ENCODE assay signal across 1 cellular context in the genomic region with DNA sequence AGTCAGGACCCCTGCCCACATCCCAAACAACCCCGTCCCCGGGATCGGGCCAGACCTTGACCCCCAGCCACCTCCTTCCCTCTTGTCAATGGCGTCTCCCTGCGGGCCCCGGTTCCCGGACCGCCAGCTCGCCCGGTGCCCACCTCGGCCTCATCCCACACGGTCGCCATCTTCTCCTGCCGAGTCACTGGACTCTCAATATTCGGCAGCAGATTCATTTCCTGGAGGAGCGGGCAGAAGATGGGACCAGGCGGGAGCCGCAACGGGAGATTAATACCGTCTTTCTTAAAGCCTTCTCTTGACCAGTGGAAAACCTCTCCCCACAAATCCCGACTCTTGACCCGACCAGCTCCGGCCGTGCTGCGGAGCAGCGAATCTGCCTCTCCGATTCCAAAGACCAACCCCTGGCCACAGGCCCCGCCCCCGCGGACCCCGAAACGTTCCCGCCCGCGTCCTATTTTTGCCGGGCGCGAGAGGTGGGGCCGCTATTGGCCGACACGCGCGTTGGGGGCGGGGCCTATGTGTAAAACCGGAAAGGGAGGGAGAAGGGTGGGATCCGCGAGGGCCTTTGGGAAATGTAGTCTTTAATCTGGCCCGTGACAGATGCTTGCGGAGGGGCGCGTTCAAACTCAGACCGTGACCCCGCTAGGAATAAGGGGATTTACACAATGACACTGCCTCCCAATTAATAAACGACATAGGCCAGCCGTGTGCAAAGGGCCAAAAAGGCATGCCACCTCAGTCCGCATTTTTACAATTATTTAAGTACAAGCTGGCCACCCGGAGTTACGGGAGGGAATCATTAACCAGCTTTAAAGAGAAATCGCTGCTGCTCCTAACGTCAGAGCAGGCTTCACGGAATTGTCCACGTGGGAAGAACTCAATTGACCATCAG.
A peak's percentile ranks its signal among the peaks of the same experiment; 100 is the strongest.
TF ChIP-seq lines count a peak whose summit lies in the region.

A gene (minus strand): TSS at position 378 of the 895 bp plus-strand sequence. CDS start 160 bp downstream, at position 218.

TF ChIP-seq in K562, 482 proteins besides CTCF, POLR2A, EP300 and RAD21 (continued from another document and continues in another):
- TF ChIP-seq, protein P1, sequence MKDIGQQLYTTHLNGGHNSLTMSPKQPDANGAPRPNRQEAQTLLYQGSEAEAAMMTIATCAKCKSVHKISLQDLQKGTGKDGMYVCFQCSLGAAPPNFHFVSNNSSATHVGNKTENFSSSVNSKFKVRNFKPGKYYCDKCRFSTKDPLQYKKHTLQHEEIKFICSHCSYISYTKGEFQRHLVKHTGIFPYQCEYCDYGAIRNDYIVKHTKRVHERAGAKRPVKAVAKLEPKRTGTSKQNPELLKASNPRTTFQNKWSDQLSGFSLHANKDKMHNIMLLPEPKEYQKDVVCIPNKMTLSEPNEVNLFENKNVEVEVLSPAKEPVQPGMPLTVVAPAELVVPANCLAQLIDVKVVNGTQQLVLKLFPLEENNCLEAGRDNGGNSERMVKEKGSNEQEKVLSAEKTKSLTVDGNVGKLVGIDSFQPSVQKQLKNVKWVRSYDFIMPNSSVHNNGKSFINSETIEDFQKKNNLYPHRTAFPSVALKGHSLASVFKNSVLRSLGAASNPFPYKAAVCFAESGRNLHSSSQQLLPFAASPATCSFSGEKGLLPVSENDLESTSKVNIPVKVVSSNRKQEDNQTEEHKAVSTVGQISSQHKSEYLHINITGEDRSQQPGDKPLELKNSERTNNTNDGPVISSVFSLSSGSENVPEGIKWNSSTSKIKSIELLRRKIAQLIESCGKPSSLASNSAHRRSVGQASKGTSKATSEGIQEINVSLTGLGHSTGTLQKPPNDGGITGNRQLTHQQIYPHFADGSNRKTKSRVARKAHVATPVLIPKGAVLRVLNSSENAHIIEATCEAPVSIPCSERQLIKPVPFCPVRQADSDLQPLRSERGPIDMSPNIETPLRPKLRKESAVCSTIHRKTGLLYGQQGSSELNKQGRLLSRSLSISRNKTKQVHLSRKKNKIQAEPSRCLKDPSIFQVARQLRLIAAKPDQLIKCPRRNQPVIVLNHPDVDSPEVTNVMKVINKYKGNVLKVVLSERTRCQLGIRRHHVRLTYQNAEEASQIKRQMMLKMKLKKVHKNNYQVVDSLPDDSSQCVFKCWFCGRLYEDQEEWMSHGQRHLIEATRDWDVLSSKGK (CRISPR knock-in tag; IDR thresholded peaks at IDR 0.05) = no peak
- peak; percentile 95 for TF ChIP-seq PHF20 (IDR thresholded peaks at IDR 0.05; ENCODE audit: partially characterized antibody)
- TF ChIP-seq TRIM28 (IDR thresholded peaks at IDR 0.05) = peak; percentile 79; the same call in 1 of the 2 replicates
- TF ChIP-seq, protein P2, sequence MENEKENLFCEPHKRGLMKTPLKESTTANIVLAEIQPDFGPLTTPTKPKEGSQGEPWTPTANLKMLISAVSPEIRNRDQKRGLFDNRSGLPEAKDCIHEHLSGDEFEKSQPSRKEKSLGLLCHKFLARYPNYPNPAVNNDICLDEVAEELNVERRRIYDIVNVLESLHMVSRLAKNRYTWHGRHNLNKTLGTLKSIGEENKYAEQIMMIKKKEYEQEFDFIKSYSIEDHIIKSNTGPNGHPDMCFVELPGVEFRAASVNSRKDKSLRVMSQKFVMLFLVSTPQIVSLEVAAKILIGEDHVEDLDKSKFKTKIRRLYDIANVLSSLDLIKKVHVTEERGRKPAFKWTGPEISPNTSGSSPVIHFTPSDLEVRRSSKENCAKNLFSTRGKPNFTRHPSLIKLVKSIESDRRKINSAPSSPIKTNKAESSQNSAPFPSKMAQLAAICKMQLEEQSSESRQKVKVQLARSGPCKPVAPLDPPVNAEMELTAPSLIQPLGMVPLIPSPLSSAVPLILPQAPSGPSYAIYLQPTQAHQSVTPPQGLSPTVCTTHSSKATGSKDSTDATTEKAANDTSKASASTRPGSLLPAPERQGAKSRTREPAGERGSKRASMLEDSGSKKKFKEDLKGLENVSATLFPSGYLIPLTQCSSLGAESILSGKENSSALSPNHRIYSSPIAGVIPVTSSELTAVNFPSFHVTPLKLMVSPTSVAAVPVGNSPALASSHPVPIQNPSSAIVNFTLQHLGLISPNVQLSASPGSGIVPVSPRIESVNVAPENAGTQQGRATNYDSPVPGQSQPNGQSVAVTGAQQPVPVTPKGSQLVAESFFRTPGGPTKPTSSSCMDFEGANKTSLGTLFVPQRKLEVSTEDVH (IDR thresholded peaks at IDR 0.05; ENCODE audit: low read depth, partially characterized antibody) = peak; percentile 42
- TF ChIP-seq KHSRP (IDR thresholded peaks at IDR 0.05) = no peak
- TF ChIP-seq CEBPB (tag; IDR thresholded peaks at IDR 0.05) = no peak
- TF ChIP-seq, protein P3, sequence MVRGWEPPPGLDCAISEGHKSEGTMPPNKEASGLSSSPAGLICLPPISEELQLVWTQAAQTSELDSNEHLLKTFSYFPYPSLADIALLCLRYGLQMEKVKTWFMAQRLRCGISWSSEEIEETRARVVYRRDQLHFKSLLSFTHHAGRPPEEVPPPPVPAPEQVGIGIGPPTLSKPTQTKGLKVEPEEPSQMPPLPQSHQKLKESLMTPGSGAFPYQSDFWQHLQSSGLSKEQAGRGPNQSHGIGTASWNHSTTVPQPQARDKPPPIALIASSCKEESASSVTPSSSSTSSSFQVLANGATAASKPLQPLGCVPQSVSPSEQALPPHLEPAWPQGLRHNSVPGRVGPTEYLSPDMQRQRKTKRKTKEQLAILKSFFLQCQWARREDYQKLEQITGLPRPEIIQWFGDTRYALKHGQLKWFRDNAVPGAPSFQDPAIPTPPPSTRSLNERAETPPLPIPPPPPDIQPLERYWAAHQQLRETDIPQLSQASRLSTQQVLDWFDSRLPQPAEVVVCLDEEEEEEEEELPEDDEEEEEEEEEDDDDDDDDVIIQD (CRISPR knock-in tag; IDR thresholded peaks at IDR 0.05) = no peak
- TF ChIP-seq SOX6 (IDR thresholded peaks at IDR 0.05) = peak; percentile 89
- peak; percentile 50; the same call in 1 of the 2 replicates for TF ChIP-seq BACH1 (tag; IDR thresholded peaks at IDR 0.05)
- TF ChIP-seq ZNF586 (CRISPR knock-in tag; conservative IDR thresholded peaks at IDR 0.05) = no peak
- TF ChIP-seq ARNT (IDR thresholded peaks at IDR 0.05) = no peak
- TF ChIP-seq, protein P4, sequence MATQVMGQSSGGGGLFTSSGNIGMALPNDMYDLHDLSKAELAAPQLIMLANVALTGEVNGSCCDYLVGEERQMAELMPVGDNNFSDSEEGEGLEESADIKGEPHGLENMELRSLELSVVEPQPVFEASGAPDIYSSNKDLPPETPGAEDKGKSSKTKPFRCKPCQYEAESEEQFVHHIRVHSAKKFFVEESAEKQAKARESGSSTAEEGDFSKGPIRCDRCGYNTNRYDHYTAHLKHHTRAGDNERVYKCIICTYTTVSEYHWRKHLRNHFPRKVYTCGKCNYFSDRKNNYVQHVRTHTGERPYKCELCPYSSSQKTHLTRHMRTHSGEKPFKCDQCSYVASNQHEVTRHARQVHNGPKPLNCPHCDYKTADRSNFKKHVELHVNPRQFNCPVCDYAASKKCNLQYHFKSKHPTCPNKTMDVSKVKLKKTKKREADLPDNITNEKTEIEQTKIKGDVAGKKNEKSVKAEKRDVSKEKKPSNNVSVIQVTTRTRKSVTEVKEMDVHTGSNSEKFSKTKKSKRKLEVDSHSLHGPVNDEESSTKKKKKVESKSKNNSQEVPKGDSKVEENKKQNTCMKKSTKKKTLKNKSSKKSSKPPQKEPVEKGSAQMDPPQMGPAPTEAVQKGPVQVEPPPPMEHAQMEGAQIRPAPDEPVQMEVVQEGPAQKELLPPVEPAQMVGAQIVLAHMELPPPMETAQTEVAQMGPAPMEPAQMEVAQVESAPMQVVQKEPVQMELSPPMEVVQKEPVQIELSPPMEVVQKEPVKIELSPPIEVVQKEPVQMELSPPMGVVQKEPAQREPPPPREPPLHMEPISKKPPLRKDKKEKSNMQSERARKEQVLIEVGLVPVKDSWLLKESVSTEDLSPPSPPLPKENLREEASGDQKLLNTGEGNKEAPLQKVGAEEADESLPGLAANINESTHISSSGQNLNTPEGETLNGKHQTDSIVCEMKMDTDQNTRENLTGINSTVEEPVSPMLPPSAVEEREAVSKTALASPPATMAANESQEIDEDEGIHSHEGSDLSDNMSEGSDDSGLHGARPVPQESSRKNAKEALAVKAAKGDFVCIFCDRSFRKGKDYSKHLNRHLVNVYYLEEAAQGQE (CRISPR knock-in tag; IDR thresholded peaks at IDR 0.05; ENCODE audit: low read depth) = no peak
- TF ChIP-seq, protein P5, sequence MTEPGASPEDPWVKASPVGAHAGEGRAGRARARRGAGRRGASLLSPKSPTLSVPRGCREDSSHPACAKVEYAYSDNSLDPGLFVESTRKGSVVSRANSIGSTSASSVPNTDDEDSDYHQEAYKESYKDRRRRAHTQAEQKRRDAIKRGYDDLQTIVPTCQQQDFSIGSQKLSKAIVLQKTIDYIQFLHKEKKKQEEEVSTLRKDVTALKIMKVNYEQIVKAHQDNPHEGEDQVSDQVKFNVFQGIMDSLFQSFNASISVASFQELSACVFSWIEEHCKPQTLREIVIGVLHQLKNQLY (CRISPR knock-in tag; conservative IDR thresholded peaks at IDR 0.05) = 0 out of 4 replicates have a peak, but pooled peaks of 1 of the 2 experiments have one; percentile 29
- 0 out of 2 replicates have a peak, but pooled peaks have one; percentile 49 for TF ChIP-seq CHCHD3 (CRISPR knock-in tag; IDR thresholded peaks at IDR 0.05)
- TF ChIP-seq JUND (IDR thresholded peaks at IDR 0.05; ENCODE audit: borderline replicate concordance, low read depth, low read length) = 0 out of 2 replicates have a peak, but pooled peaks have one; percentile 30
- TF ChIP-seq JUND (tag; IDR thresholded peaks at IDR 0.05; ENCODE audit: borderline replicate concordance, low read depth, low read length) = 0 out of 3 replicates have a peak, but pooled peaks have one; percentile 63
- TF ChIP-seq TAF1 (IDR thresholded peaks at IDR 0.05; ENCODE audit: control insufficient read depth, extremely low read depth, insufficient read depth, low read length, severe bottlenecking) = peak; percentile 97
- TF ChIP-seq NR2C1 (IDR thresholded peaks at IDR 0.05) = peak; percentile 70
- TF ChIP-seq NR2C1 (tag; IDR thresholded peaks at IDR 0.05) = peak; percentile 66
- peak; percentile 94 for TF ChIP-seq SIN3B (IDR thresholded peaks at IDR 0.05; ENCODE audit: low read depth)
- no peak for TF ChIP-seq CAMTA2 (CRISPR knock-in tag; conservative IDR thresholded peaks at IDR 0.05)
- no peak for TF ChIP-seq FUS (optimal IDR thresholded peaks at IDR 0.05; ENCODE audit: low read depth, low read length)
- TF ChIP-seq, protein P6, sequence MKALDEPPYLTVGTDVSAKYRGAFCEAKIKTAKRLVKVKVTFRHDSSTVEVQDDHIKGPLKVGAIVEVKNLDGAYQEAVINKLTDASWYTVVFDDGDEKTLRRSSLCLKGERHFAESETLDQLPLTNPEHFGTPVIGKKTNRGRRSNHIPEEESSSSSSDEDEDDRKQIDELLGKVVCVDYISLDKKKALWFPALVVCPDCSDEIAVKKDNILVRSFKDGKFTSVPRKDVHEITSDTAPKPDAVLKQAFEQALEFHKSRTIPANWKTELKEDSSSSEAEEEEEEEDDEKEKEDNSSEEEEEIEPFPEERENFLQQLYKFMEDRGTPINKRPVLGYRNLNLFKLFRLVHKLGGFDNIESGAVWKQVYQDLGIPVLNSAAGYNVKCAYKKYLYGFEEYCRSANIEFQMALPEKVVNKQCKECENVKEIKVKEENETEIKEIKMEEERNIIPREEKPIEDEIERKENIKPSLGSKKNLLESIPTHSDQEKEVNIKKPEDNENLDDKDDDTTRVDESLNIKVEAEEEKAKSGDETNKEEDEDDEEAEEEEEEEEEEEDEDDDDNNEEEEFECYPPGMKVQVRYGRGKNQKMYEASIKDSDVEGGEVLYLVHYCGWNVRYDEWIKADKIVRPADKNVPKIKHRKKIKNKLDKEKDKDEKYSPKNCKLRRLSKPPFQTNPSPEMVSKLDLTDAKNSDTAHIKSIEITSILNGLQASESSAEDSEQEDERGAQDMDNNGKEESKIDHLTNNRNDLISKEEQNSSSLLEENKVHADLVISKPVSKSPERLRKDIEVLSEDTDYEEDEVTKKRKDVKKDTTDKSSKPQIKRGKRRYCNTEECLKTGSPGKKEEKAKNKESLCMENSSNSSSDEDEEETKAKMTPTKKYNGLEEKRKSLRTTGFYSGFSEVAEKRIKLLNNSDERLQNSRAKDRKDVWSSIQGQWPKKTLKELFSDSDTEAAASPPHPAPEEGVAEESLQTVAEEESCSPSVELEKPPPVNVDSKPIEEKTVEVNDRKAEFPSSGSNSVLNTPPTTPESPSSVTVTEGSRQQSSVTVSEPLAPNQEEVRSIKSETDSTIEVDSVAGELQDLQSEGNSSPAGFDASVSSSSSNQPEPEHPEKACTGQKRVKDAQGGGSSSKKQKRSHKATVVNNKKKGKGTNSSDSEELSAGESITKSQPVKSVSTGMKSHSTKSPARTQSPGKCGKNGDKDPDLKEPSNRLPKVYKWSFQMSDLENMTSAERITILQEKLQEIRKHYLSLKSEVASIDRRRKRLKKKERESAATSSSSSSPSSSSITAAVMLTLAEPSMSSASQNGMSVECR (CRISPR knock-in tag; IDR thresholded peaks at IDR 0.05) = peak; percentile 61
- no peak for TF ChIP-seq ESRRB (CRISPR knock-in tag; IDR thresholded peaks at IDR 0.05; ENCODE audit: borderline replicate concordance)
- TF ChIP-seq POLR2B (IDR thresholded peaks at IDR 0.05; ENCODE audit: low read depth, partially characterized antibody) = peak; percentile 95
- TF ChIP-seq MAFG (tag; conservative IDR thresholded peaks at IDR 0.05) = peak; percentile 85
- TF ChIP-seq PTTG1 (tag; IDR thresholded peaks at IDR 0.05; ENCODE audit: low read depth) = no peak
- TF ChIP-seq SREBF1 (IDR thresholded peaks at IDR 0.05; ENCODE audit: borderline replicate concordance, low read depth, low read length) = no peak
- TF ChIP-seq, protein P7, sequence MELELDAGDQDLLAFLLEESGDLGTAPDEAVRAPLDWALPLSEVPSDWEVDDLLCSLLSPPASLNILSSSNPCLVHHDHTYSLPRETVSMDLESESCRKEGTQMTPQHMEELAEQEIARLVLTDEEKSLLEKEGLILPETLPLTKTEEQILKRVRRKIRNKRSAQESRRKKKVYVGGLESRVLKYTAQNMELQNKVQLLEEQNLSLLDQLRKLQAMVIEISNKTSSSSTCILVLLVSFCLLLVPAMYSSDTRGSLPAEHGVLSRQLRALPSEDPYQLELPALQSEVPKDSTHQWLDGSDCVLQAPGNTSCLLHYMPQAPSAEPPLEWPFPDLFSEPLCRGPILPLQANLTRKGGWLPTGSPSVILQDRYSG (tag; conservative IDR thresholded peaks at IDR 0.05; ENCODE audit: low read depth) = 0 out of 2 replicates have a peak, but pooled peaks have one; percentile 15
- TF ChIP-seq, protein P8, sequence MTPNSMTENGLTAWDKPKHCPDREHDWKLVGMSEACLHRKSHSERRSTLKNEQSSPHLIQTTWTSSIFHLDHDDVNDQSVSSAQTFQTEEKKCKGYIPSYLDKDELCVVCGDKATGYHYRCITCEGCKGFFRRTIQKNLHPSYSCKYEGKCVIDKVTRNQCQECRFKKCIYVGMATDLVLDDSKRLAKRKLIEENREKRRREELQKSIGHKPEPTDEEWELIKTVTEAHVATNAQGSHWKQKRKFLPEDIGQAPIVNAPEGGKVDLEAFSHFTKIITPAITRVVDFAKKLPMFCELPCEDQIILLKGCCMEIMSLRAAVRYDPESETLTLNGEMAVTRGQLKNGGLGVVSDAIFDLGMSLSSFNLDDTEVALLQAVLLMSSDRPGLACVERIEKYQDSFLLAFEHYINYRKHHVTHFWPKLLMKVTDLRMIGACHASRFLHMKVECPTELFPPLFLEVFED (CRISPR knock-in tag; conservative IDR thresholded peaks at IDR 0.05) = 0 out of 2 replicates have a peak, but pooled peaks have one; percentile 76
- peak; percentile 96 for TF ChIP-seq GABPB1 (CRISPR knock-in tag; IDR thresholded peaks at IDR 0.05)
- no peak for TF ChIP-seq KAT7 (CRISPR knock-in tag; IDR thresholded peaks at IDR 0.05; ENCODE audit: borderline replicate concordance)
- TF ChIP-seq CCNT2 (IDR thresholded peaks at IDR 0.05; ENCODE audit: borderline replicate concordance, extremely low read depth, insufficient read length, low read depth, low read length) = peak; percentile 45
- no peak for TF ChIP-seq STAT5A (IDR thresholded peaks at IDR 0.05; ENCODE audit: borderline replicate concordance, low read length)
- TF ChIP-seq CBFA2T3 (IDR thresholded peaks at IDR 0.05) = peak; percentile 13; the same call in 1 of the 2 replicates
